8 cellular contexts compared by ENCODE assay signal in genomic region chr4:182917182-182918043, GRCh38. TPM values are rescaled to one million over a fixed set of nuclear protein-coding genes. Genes with fewer than 3 reads are reported as not detected.
A peak's percentile ranks its signal among the peaks of the same experiment; 100 is the strongest.
DNase-seq lines count a peak whose midpoint lies in the region; ATAC-seq, FAIRE-seq and TF ChIP-seq lines count a peak whose summit lies in the region.

DCTD (minus strand) TSS chr4:182917386; CDS start chr4:182915568, 1,818 bp downstream.

- H3K4me3 ChIP-seq in HepG2 (replicated peaks in 1 of 3; ENCODE audit: insufficient read depth in 1 of 3, low read depth in 2 of 3, low read length in 3 of 3): peak within 1 kb of the TSS; percentile 76 to 87 (median 77)

- no peaks in the 10 kb centered on the region for H4K20me1 ChIP-seq in HepG2 (ENCODE audit: insufficient read depth, low read length)

- CTCF ChIA-PET in activated CD4-positive, alpha-beta T cell treated with anti-CD3 and anti-CD28 coated beads, Interleukin-2, amount 10 ng/mL, durations not matched to agents 7 days and 5 days (lab: Charles Lee): interaction anchor here (0.6 to 1.6 kb wide), 3 partner anchors 18 to 335 kb away, joined by 3 to 4 read pairs (median 3); no protein-coding TSS in a partner anchor
- CTCF ChIA-PET in HepG2 (lab: Yijun Ruan, JAX; ENCODE audit: low intra/inter-chr PET ratio, low total read pairs): interaction anchor here (1.1 kb wide), 1 partner anchor 8 kb away, joined by 3 read pairs; no protein-coding TSS in a partner anchor

- H3K27ac ChIP-seq in HepG2 (ENCODE audit: extremely low read length, insufficient read depth, low read length): peak within 1 kb of the TSS; percentile 94

- peaks cover 1% of the 10 kb centered on the region for H3K27me3 Mint-ChIP-seq in activated CD4-positive, alpha-beta T cell treated with anti-CD3 and anti-CD28 coated beads, Interleukin-2, amount 10 ng/mL, durations not matched to agents 7 days and 5 days

- H3K9me3 ChIP-seq in HepG2 (ENCODE audit: low read length): no peaks in the 10 kb centered on the region

- POLR2A ChIA-PET in activated CD4-positive, alpha-beta T cell treated with anti-CD3 and anti-CD28 coated beads, Interleukin-2, amount 10 ng/mL, durations not matched to agents 7 days and 5 days (lab: Charles Lee): interaction anchor here (0.6 to 1.5 kb wide), 2 partner anchors 108 to 1817 kb away, joined by 3 to 12 read pairs; partner anchors contain the start of gene CENPU
- POLR2A ChIA-PET in HepG2 (lab: Yijun Ruan, JAX): interaction anchor here (0.7 to 1.6 kb wide), 10 partner anchors 8 to 526 kb away, joined by 3 to 34 read pairs (median 5); no protein-coding TSS in a partner anchor

- intact Hi-C loops in HepG2 (cut with micrococcal nuclease; ENCODE audit: unreplicated experiment): loop anchor here (1.0 kb wide), 1 partner anchor 19 kb away; no protein-coding TSS in a partner anchor

- H3K4me3 Mint-ChIP-seq in activated CD4-positive, alpha-beta T cell treated with anti-CD3 and anti-CD28 coated beads, Interleukin-2, amount 10 ng/mL, durations not matched to agents 7 days and 5 days: peak within 1 kb of the TSS; percentile 84

- no peaks in the 10 kb centered on the region for H3K27me3 ChIP-seq in HepG2 (ENCODE audit: control insufficient read depth in 1 of 2, insufficient read depth in 2 of 2, low read length in 2 of 2)

- TF ChIP-seq EP300 in HepG2 (IDR thresholded peaks at IDR 0.05; ENCODE audit: low read depth in 2 of 2, low read length in 2 of 2) (no peak; a peak in 1 of 4 replicates), HepG2 (CRISPR knock-in tag; IDR thresholded peaks at IDR 0.05; ENCODE audit: borderline replicate concordance) (no peak)

- peaks cover 31% of the 10 kb centered on the region for H3K79me2 ChIP-seq in HepG2 (ENCODE audit: insufficient read depth, low read length)

- H3K4me2 ChIP-seq in HepG2 (ENCODE audit: low read depth, low read length): peak within 1 kb of the TSS; percentile 96

- 0% methylated on average over 16 of the region's 106 CpGs for WGBS in HepG2 (ENCODE audit: low lambda C conversion rate)

- H3K36me3 ChIP-seq in HepG2 (replicated peaks in 1 of 2; ENCODE audit: control insufficient read depth in 1 of 2, insufficient read depth in 2 of 2, low read length in 2 of 2): peaks cover 5 to 24% of the 10 kb centered on the region in 2 experiments

- peak; percentile 34; the same call in 1 of the 2 replicates for TF ChIP-seq RAD21 in HepG2 (CRISPR knock-in tag; IDR thresholded peaks at IDR 0.05)

- in situ Hi-C loops in HepG2 (cut with HindIII; ENCODE audit: extremely low pct_ligation_motif_present, low pct_unique_long_range_greater_than_20kb): no loop called here

- peak; percentile 59 to 72 for TF ChIP-seq POLR2A in HepG2 (IDR thresholded peaks at IDR 0.05; ENCODE audit: insufficient read depth in 1 of 2, low read depth in 2 of 2, low read length in 2 of 2)

- H2AFZ ChIP-seq in HepG2 (ENCODE audit: low read length): no peak within 1 kb of the TSS

- TSS peak; percentile 92 for BruUV-seq in HepG2 (replicated peaks; lab: Mats Ljungman, UMichigan)

- peaks cover 53% of the 10 kb centered on the region for H3K4me1 Mint-ChIP-seq in activated CD4-positive, alpha-beta T cell treated with anti-CD3 and anti-CD28 coated beads, Interleukin-2, amount 10 ng/mL, durations not matched to agents 7 days and 5 days

- H3K9me3 Mint-ChIP-seq in activated CD4-positive, alpha-beta T cell treated with anti-CD3 and anti-CD28 coated beads, Interleukin-2, amount 10 ng/mL, durations not matched to agents 7 days and 5 days: no peaks in the 10 kb centered on the region

- H3K27ac Mint-ChIP-seq in activated CD4-positive, alpha-beta T cell treated with anti-CD3 and anti-CD28 coated beads, Interleukin-2, amount 10 ng/mL, durations not matched to agents 7 days and 5 days: peak within 1 kb of the TSS; percentile 98

- DNase-seq in NCI-H82 (lab: John Stamatoyannopoulos, UW) (peak; percentile 68), NCI-H82 treated with DMSO at 0.1 percent for 48 hours (lab: John Stamatoyannopoulos, UW; ENCODE audit: unreplicated experiment) (no peak), NCI-H2107 (lab: John Stamatoyannopoulos, UW) (peak; percentile 12), cortex of kidney (lab: John Stamatoyannopoulos, UW) (peak; percentile 16), HepG2 (ENCODE audit: low spot score) (peak; percentile 65)
- peak; percentile 80 for DNase-seq in activated CD4-positive, alpha-beta T cell treated with anti-CD3 and anti-CD28 coated beads, Interleukin-2, amount 10 ng/mL, durations not matched to agents 7 days and 5 days
- DNase-seq in stimulated activated CD4-positive, alpha-beta T cell treated with anti-CD3 and anti-CD28 coated beads, Interleukin-4, amount 100 ng/mL, for 24 hours: peak; percentile 78

- H3K36me3 Mint-ChIP-seq in activated CD4-positive, alpha-beta T cell treated with anti-CD3 and anti-CD28 coated beads, Interleukin-2, amount 10 ng/mL, durations not matched to agents 7 days and 5 days (ENCODE audit: low read depth): peaks cover 27% of the 10 kb centered on the region

- H3K4me1 ChIP-seq in HepG2 (ENCODE audit: insufficient read depth, low read length): peaks cover 74% of the 10 kb centered on the region

- peak; percentile 79 for TF ChIP-seq CTCF in HepG2 (CRISPR knock-in tag; IDR thresholded peaks at IDR 0.05)

- FAIRE-seq in HepG2 (lab: Jason Lieb, UNC): peak; percentile 72

- ATAC-seq in HG02798 (IDR thresholded peaks at IDR 0.05; ENCODE audit: poor library complexity, unreplicated experiment): peak; percentile 87
- ATAC-seq in HepG2: peak; percentile 84

- H3K9ac ChIP-seq in HepG2 (ENCODE audit: insufficient read depth, low read depth, low read length): peak within 1 kb of the TSS; percentile 98

TF ChIP-seq in HepG2, 621 proteins besides CTCF, POLR2A, EP300 and RAD21 (continues in another document):
- TF ChIP-seq FOXP4 (CRISPR knock-in tag; IDR thresholded peaks at IDR 0.05) (peak; percentile 44), GABPA (IDR thresholded peaks at IDR 0.05; ENCODE audit: low read depth, low read length) (peak; percentile 62), GABPA (CRISPR knock-in tag; IDR thresholded peaks at IDR 0.05; ENCODE audit: low read depth) (no peak), ZNF766 (CRISPR knock-in tag; IDR thresholded peaks at IDR 0.05; ENCODE audit: borderline replicate concordance) (no peak), GMEB2 (CRISPR knock-in tag; IDR thresholded peaks at IDR 0.05; ENCODE audit: low read depth) (no peak; the same call in 1 of the 2 replicates)

RNA-seq across cellular contexts. Expression of gene DCTD, which starts in this region (rescaled TPM):
- 10 to 100 TPM; 60.0 to 65.9 TPM for total RNA-seq in activated CD4-positive, alpha-beta T cell treated with anti-CD3 and anti-CD28 coated beads, Interleukin-2, amount 10 ng/mL, durations not matched to agents 7 days and 5 days
- 67.2 and 85.1 TPM in 2 replicates for total RNA-seq in HepG2 (2016; rRNA removed; fragmentation: Illumina TruSeq; extraction: Trizol)
- total RNA-seq in HepG2 (2016; cell fraction: cytosol; rRNA removed; fragmentation: Illumina TruSeq; extraction: Trizol; ENCODE audit: low read depth): 93.2 and 97.9 TPM in 2 replicates
- total RNA-seq in HepG2 (2016; cell fraction: insoluble cytoplasmic fraction; rRNA removed; fragmentation: Illumina TruSeq; extraction: Trizol): 65.6 and 88.0 TPM in 2 replicates
- 145 and 146 TPM in 2 replicates for total RNA-seq in HepG2 (2016; cell fraction: membrane; rRNA removed; fragmentation: Illumina TruSeq; extraction: Trizol)
- 60.7 and 77.4 TPM in 2 replicates for total RNA-seq in HepG2 (2016; cell fraction: nucleus; rRNA removed; fragmentation: Illumina TruSeq; extraction: Trizol)
- 94.2 and 95.3 TPM in 2 replicates for polyA plus RNA-seq in HepG2 (2011; rRNA removed)
- 90.5 and 102 TPM in 2 replicates for polyA plus RNA-seq in HepG2 (2011; cell fraction: cytosol; rRNA removed)
- 153 and 172 TPM in 2 replicates for polyA plus RNA-seq in HepG2 (2011; cell fraction: nucleus; rRNA removed)
- 117 and 124 TPM in 2 replicates for polyA plus RNA-seq in HepG2 (2012)
- polyA plus RNA-seq in HepG2 (2016; cell fraction: cytosol; fragmentation: Illumina TruSeq; extraction: Trizol; ENCODE audit: low read depth): 108 and 123 TPM in 2 replicates
- polyA plus RNA-seq in HepG2 (2016; cell fraction: insoluble cytoplasmic fraction; fragmentation: Illumina TruSeq; extraction: Trizol; ENCODE audit: low read depth): 93.0 and 99.9 TPM in 2 replicates
- 161 and 166 TPM in 2 replicates for polyA plus RNA-seq in HepG2 (2016; cell fraction: membrane; fragmentation: Illumina TruSeq; extraction: Trizol; ENCODE audit: low read depth)
- 128 and 143 TPM in 2 replicates for polyA plus RNA-seq in HepG2 (2016; cell fraction: nucleus; fragmentation: Illumina TruSeq; extraction: Trizol; ENCODE audit: insufficient read depth, low read depth)
- 48.3 and 75.7 TPM in 2 replicates for polyA minus RNA-seq in HepG2 (2011; rRNA and poly(A)+ RNA removed; ENCODE audit: low replicate concordance)
- polyA minus RNA-seq in HepG2 (2011; cell fraction: cytosol; rRNA and poly(A)+ RNA removed): 40.4 and 40.8 TPM in 2 replicates
- polyA minus RNA-seq in HepG2 (2011; cell fraction: nucleus; rRNA and poly(A)+ RNA removed): 85.5 and 94.6 TPM in 2 replicates
